26 cellular contexts compared by ENCODE assay signal in the genomic region with DNA sequence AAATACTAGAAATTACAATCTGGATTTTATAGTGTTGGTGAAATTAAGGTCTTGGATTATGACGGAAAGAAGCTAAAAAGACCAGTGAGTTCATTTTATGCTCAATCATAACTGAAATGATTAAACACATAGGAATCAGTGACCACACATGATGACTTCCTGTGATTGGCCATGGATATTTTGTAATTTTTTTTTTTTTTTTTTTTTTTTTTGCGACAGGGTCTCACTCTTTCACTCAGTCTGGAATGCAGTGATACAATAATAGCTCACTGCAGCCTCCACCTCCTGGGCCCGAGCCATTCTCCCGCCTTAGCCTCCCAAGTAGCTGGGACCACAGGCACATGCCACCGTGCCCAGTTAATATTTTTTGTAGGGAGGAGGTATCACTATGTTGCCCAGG. TPM values are rescaled to one million over a fixed set of nuclear protein-coding genes. Genes with fewer than 3 reads are reported as not detected.
DNase-seq lines count a peak whose midpoint lies in the region; ATAC-seq and TF ChIP-seq lines count a peak whose summit lies in the region.
"Had no signal": no experiment of that assay in that cellular context is flagged by ENCODE, and none has a peak within 500 bp of the region (broad histone marks: within the 10 kb centered on the region; RNA-seq: fewer than 3 reads in every experiment).

No MANE protein-coding gene starts in this region.

- H3K27ac ChIP-seq in ACC112 (ENCODE audit: low read depth, low read length) (peak overlapping the region; percentile 55), GM23248 (0 out of 2 replicates have a peak overlapping the region, but pooled peaks have one; percentile 3), hepatocyte (no peak overlapping the region)
- H3K27ac ChIP-seq: C4-2B, left lung, PC-9, right lobe of liver, SJCRH30, upper lobe of left lung had no signal

- ATAC-seq in left colon (no peak), GM21825 (IDR thresholded peaks at IDR 0.05; ENCODE audit: unreplicated experiment) (no peak)
- ATAC-seq: HCT116, left lung, right lobe of liver, T-helper 17 cell had no signal

- in situ Hi-C loops in GM23248 (cut with MboI) = no loop called here

- TF ChIP-seq CTCF in fibroblast of mammary gland (conservative IDR thresholded peaks at IDR 0.05; ENCODE audit: control insufficient read depth, insufficient read depth, low read depth, low read length) (no peak), hepatocyte (IDR thresholded peaks at IDR 0.05; ENCODE audit: poor library complexity) (no peak)

- H3K9ac ChIP-seq in GM23248 = no peak overlapping the region

- H3K27me3 ChIP-seq in ACC112 (ENCODE audit: insufficient read depth, low read length) = no peaks in the 10 kb centered on the region
- H3K27me3 ChIP-seq in GM23248 (replicated peaks; ENCODE audit: insufficient read depth) = no peaks in the 10 kb centered on the region
- H3K27me3 ChIP-seq in hepatocyte = no peaks in the 10 kb centered on the region
- H3K27me3 ChIP-seq: left lung, right lobe of liver, SJCRH30, upper lobe of left lung had no signal

- H3K79me2 ChIP-seq in ACC112 (ENCODE audit: control insufficient read depth, insufficient read depth, low read length, unreplicated experiment) (no peaks in the 10 kb centered on the region), GM23248 (ENCODE audit: insufficient read depth) (no peaks in the 10 kb centered on the region), hepatocyte (no peaks in the 10 kb centered on the region)

- intact Hi-C loops in left colon (cut with DNase I, micrococcal nuclease) = no loop called here

- H2AFZ ChIP-seq in ACC112 (ENCODE audit: low read length, unreplicated experiment) (peak overlapping the region; percentile 84), GM23248 (no peak overlapping the region), hepatocyte (no peak overlapping the region)
- H2AFZ ChIP-seq: PC-9 had no signal

- H3K9me3 ChIP-seq in GM23248 (ENCODE audit: low read depth) (no peaks in the 10 kb centered on the region), hepatocyte (ENCODE audit: low read depth) (no peaks in the 10 kb centered on the region)
- H3K9me3 ChIP-seq: left lung, right lobe of liver, SJCRH30, upper lobe of left lung had no signal

- peak; percentile 59 for DNase-seq in GM23248
- DNase-seq in RPMI7951 (ENCODE audit: low read depth) = peak; percentile 20
- peak; percentile 55 for DNase-seq in fibroblast of mammary gland (ENCODE audit: low read depth)
- DNase-seq in left colon = no peak
- DNase-seq in RPMI8226 = no peak
- no peak for DNase-seq in hepatocyte (ENCODE audit: low spot score)
- DNase-seq: activated CD4-positive, alpha-beta T cell treated with anti-CD3 and anti-CD28 coated beads, Interleukin-2, amount 50 U/mL, for 1 hour; activated CD8-positive, alpha-beta memory T cell treated with anti-CD3 and anti-CD28 coated beads, Interleukin-2, amount 50 U/mL, for 4 hours; effector CD4-positive, alpha-beta T cell; left lung; midbrain; NCI-H2081 treated with DMSO at 0.1 percent for 48 hours; NCI-H446 treated with DMSO at 0.1 percent for 48 hours; nephron progenitor cell; PC-9; right lobe of liver; SJCRH30; stimulated activated CD4-positive, alpha-beta T cell treated with anti-CD3 and anti-CD28 coated beads, Interleukin-15, amount 100 ng/mL, for 24 hours; stimulated activated CD8-positive, alpha-beta memory T cell treated with anti-CD3 and anti-CD28 coated beads, Interleukin-4, amount 100 ng/mL, for 48 hours; T-helper 17 cell; upper lobe of left lung had no signal

- H3K4me3 ChIP-seq in ACC112 (ENCODE audit: low read depth, low read length) (no peak overlapping the region), GM23248 (no peak overlapping the region), fibroblast of mammary gland (ENCODE audit: control insufficient read depth, low read depth, low read length) (no peak overlapping the region), hepatocyte (no peak overlapping the region)
- H3K4me3 ChIP-seq: left lung, PC-9, right lobe of liver, SJCRH30, upper lobe of left lung had no signal

- H4K20me1 ChIP-seq in GM23248 (ENCODE audit: insufficient read depth) = no peaks in the 10 kb centered on the region
- H4K20me1 ChIP-seq in hepatocyte (ENCODE audit: insufficient read depth, poor library complexity, severe bottlenecking) = no peaks in the 10 kb centered on the region

- H3K36me3 ChIP-seq in ACC112 (ENCODE audit: insufficient read depth, low read length) (no peaks in the 10 kb centered on the region), GM23248 (ENCODE audit: low read depth) (no peaks in the 10 kb centered on the region), hepatocyte (replicated peaks; ENCODE audit: insufficient read depth, low read depth) (no peaks in the 10 kb centered on the region)
- H3K36me3 ChIP-seq: left lung, right lobe of liver, SJCRH30, upper lobe of left lung had no signal

- 54% methylated on average over 5 of the region's 5 CpGs for WGBS in GM23248 (ENCODE audit: low coverage in 1 of 2, low lambda C conversion rate in 2 of 2, missing lambda C conversion rate in 2 of 2), 2 experiments
- WGBS in hepatocyte (ENCODE audit: low lambda C conversion rate, missing lambda C conversion rate) = 88% methylated on average over 5 of the region's 5 CpGs

- H3K4me2 ChIP-seq in GM23248 (ENCODE audit: unreplicated experiment) (no peak overlapping the region), hepatocyte (no peak overlapping the region)
- H3K4me2 ChIP-seq: PC-9 had no signal

- H3F3A ChIP-seq in GM23248 (ENCODE audit: insufficient read depth) = no peaks in the 10 kb centered on the region

- H3K4me1 ChIP-seq in ACC112 (ENCODE audit: control insufficient read depth, insufficient read depth, low read length, unreplicated experiment) = peaks cover 8% of the 10 kb centered on the region
- H3K4me1 ChIP-seq in GM23248 (ENCODE audit: insufficient read depth) = peaks cover 4% of the 10 kb centered on the region; the same call in 1 of the 2 replicates
- no peaks in the 10 kb centered on the region for H3K4me1 ChIP-seq in hepatocyte (ENCODE audit: insufficient read depth)
- H3K4me1 ChIP-seq: left lung, right lobe of liver, SJCRH30, upper lobe of left lung had no signal

- H3K9me2 ChIP-seq in GM23248 (ENCODE audit: insufficient read depth) = no peaks in the 10 kb centered on the region
- no peaks in the 10 kb centered on the region for H3K9me2 ChIP-seq in hepatocyte (replicated peaks; ENCODE audit: insufficient read depth)

RNA-seq across cellular contexts. Expression of a gene that starts 47.4 kb away (rescaled TPM):
- 3.8 and 4.6 TPM in 2 replicates for total RNA-seq in GM23248 (2014; rRNA removed; shearing (Covaris generic))
- 5.5 and 5.7 TPM in 2 replicates for polyA plus RNA-seq in GM23248 (2016; fragmentation: Nextera tagmentation; extraction: Ambion mirVana)
- total RNA-seq in RPMI7951 (2014; rRNA removed; shearing (Covaris generic)) = 3.3 and 3.5 TPM in 2 replicates
- 10 to 100 TPM; 62.3 to 63.6 TPM for total RNA-seq in left colon
- 2.1 and 2.6 TPM in 2 replicates for total RNA-seq in hepatocyte
- polyA plus RNA-seq in hepatocyte = 2.8 and 4.7 TPM in 2 replicates
- total RNA-seq: activated T-helper 2 cell treated with anti-CD3 and anti-CD28 coated beads, Interferon-gamma antibody, Interleukin-2, Interleukin-4, amounts not matched to agents 10 μg/mL and 5 μg/mL and 100 μg/mL, durations not matched to agents 14 hours and 24 hours and 36 hours; T-helper 17 cell had no signal

Comparison
In these comparisons a context has a peak if more than half of its experiments do, and no peak if none do; other contexts are left out.
1. DNase-seq: peak in GM23248 (single experiment), RPMI7951 (single experiment) and fibroblast of mammary gland (single experiment); none in left colon (0 of 2), RPMI8226 (single experiment) and hepatocyte (single experiment).
2. RNA of a gene that starts 47.4 kb away (total RNA-seq): 62.3 to 63.6 TPM in left colon; 3.8 to 4.6 TPM in GM23248, 3.3 to 3.5 TPM in RPMI7951 and 2.1 to 2.6 TPM in hepatocyte; every median in the first group is over 10 times any median in the second.